8 cellular contexts compared by ENCODE assay signal in genomic region chr12:30622509-30622908, GRCh38.
DNase-seq lines count a peak whose midpoint lies in the region; ATAC-seq and TF ChIP-seq lines count a peak whose summit lies in the region.

No MANE protein-coding gene starts in this region.

- H3K36me3 ChIP-seq in fibroblast of lung (ENCODE audit: control insufficient read depth, insufficient read depth, low read length): no peaks in the 10 kb centered on the region
- H3K36me3 ChIP-seq in body of pancreas (replicated peaks in 1 of 2; ENCODE audit: insufficient read depth in 1 of 2, low read depth in 2 of 2): no peaks in the 10 kb centered on the region

- no peak for TF ChIP-seq POLR2A in body of pancreas (IDR thresholded peaks at IDR 0.05)

- no peaks in the 10 kb centered on the region for H3K27me3 ChIP-seq in fibroblast of lung (ENCODE audit: control insufficient read depth, insufficient read depth, low read length)
- H3K27me3 ChIP-seq in body of pancreas: no peaks in the 10 kb centered on the region

- no peak overlapping the region for H3K4me2 ChIP-seq in fibroblast of lung (ENCODE audit: extremely low read depth, insufficient read depth, low read length)

- TF ChIP-seq CTCF in GM12864 (IDR thresholded peaks at IDR 0.05; ENCODE audit: low read depth, low read length, missing control alignments): no peak
- no peak for TF ChIP-seq CTCF in fibroblast of lung (conservative IDR thresholded peaks at IDR 0.05 in 1 of 2, IDR thresholded peaks at IDR 0.05 in 1 of 2; ENCODE audit: low read depth in 1 of 2, low read length in 2 of 2)
- no peak for TF ChIP-seq CTCF in body of pancreas (IDR thresholded peaks at IDR 0.05)

- ATAC-seq in GM21515 (IDR thresholded peaks at IDR 0.05; ENCODE audit: unreplicated experiment): peak; percentile 70
- ATAC-seq in HG03457 (IDR thresholded peaks at IDR 0.05; ENCODE audit: unreplicated experiment): peak; percentile 72
- no peak for ATAC-seq in T-helper 17 cell
- no peak for ATAC-seq in body of pancreas

- no peak overlapping the region for H3K9ac ChIP-seq in fibroblast of lung (ENCODE audit: insufficient read depth, low read length)

- 83 to 90% methylated on average over 1 of the region's 1 CpG for WGBS in body of pancreas, 2 donors

- H4K20me1 ChIP-seq in fibroblast of lung (ENCODE audit: control insufficient read depth, extremely low read depth, insufficient read depth, low read length): no peaks in the 10 kb centered on the region

- H3K36me3 Mint-ChIP-seq in T-helper 17 cell (ENCODE audit: low read depth): peaks cover 2% of the 10 kb centered on the region

- H3K27ac ChIP-seq in fibroblast of lung (ENCODE audit: insufficient read depth, low read length) (no peak overlapping the region), body of pancreas (no peak overlapping the region)

- intact Hi-C loops in body of pancreas (cut with DNase I): no loop called here

- no peak overlapping the region for H3K27ac Mint-ChIP-seq in T-helper 17 cell

- peaks cover 2% of the 10 kb centered on the region for H3K4me1 Mint-ChIP-seq in T-helper 17 cell

- DNase-seq in GM12864 (ENCODE audit: low read depth) (peak; percentile 15), fibroblast of lung (ENCODE audit: low read depth in 2 of 2) (peak; percentile 70 to 80), T-helper 17 cell (no peak), ureter (ENCODE audit: low spot score) (no peak), ACHN (no peak), body of pancreas (no peak)

- no peaks in the 10 kb centered on the region for H3K27me3 Mint-ChIP-seq in T-helper 17 cell

- no peak overlapping the region for H3K4me3 ChIP-seq in GM12864 (ENCODE audit: low read depth, low read length)
- no peak overlapping the region for H3K4me3 ChIP-seq in fibroblast of lung (replicated peaks in 1 of 4; ENCODE audit: control extremely low read depth in 1 of 4, insufficient read depth in 1 of 4, low read depth in 3 of 4, low read length in 4 of 4)
- H3K4me3 ChIP-seq in body of pancreas: no peak overlapping the region

- H3K4me1 ChIP-seq in fibroblast of lung (ENCODE audit: control insufficient read depth, extremely low read depth, insufficient read depth, low read length): no peaks in the 10 kb centered on the region
- H3K4me1 ChIP-seq in body of pancreas: no peaks in the 10 kb centered on the region

- H2AFZ ChIP-seq in fibroblast of lung (ENCODE audit: low read length): no peak overlapping the region

- H3K9me3 ChIP-seq in fibroblast of lung (ENCODE audit: control insufficient read depth, insufficient read depth, low read depth, low read length) (no peaks in the 10 kb centered on the region), T-helper 17 cell (ENCODE audit: control insufficient read depth, low read length, poor library complexity, severe bottlenecking) (no peaks in the 10 kb centered on the region), body of pancreas (no peaks in the 10 kb centered on the region)

- H3K4me3 Mint-ChIP-seq in T-helper 17 cell: no peak overlapping the region

- in situ Hi-C loops in ACHN (cut with HindIII; ENCODE audit: low pct_ligation_motif_present, low pct_unique_long_range_greater_than_20kb, low sequenced_read_pairs): no loop called here

- no peaks in the 10 kb centered on the region for H3K79me2 ChIP-seq in fibroblast of lung (ENCODE audit: control insufficient read depth, insufficient read depth, low read length)

Comparison
In these comparisons a context has a peak if more than half of its experiments do, and no peak if none do; other contexts are left out.
1. DNase-seq: peak in GM12864 (single experiment) and fibroblast of lung (2 of 2); none in T-helper 17 cell (0 of 3), ureter (single experiment), ACHN (single experiment) and body of pancreas (0 of 4).
2. ATAC-seq: peak in GM21515 (single experiment) and HG03457 (single experiment); none in T-helper 17 cell (single experiment) and body of pancreas (single experiment).